1 cellular context compared by ENCODE assay signal in the genomic region with DNA sequence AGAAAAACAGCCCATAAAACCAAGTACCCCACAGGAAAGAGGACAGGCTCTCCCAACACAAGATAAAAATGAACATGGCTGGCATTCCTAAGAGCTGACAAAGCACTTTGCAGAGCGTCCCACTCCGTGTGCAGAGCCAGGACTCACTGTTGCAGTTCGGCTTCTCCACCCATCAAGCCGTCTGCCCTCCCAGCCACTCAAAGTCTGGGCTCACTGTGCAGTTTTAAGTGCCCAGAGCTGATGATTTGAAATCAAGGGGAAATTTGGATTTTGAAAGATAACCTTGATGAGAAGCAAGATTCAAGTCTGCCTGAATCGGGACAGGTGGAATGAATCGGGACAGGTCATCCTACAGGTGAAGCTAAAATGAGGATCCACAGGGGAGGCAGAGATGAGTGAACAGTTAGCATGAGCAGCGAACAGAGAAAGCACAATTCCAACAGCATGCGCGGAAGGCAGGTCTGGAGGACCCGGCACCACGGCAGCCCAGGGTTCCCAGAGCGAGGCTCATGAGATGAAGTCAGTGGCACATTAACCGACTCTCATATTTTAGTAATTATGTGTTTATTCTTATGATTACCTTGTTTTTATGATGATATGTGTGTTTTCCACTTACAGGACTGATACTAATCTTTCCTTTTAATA.
TF ChIP-seq lines count a peak whose summit lies in the region.

No MANE protein-coding gene starts in this region.

TF ChIP-seq in WTC11, 78 proteins besides CTCF, POLR2A, EP300 and RAD21 (continued from another document):
- TF ChIP-seq, protein P1, sequence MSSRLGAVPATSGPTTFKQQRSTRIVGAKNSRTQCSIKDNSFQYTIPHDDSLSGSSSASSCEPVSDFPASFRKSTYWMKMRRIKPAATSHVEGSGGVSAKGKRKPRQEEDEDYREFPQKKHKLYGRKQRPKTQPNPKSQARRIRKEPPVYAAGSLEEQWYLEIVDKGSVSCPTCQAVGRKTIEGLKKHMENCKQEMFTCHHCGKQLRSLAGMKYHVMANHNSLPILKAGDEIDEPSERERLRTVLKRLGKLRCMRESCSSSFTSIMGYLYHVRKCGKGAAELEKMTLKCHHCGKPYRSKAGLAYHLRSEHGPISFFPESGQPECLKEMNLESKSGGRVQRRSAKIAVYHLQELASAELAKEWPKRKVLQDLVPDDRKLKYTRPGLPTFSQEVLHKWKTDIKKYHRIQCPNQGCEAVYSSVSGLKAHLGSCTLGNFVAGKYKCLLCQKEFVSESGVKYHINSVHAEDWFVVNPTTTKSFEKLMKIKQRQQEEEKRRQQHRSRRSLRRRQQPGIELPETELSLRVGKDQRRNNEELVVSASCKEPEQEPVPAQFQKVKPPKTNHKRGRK (CRISPR knock-in tag; IDR thresholded peaks at IDR 0.05; ENCODE audit: borderline replicate concordance), result no peak
